In the genomic region with DNA sequence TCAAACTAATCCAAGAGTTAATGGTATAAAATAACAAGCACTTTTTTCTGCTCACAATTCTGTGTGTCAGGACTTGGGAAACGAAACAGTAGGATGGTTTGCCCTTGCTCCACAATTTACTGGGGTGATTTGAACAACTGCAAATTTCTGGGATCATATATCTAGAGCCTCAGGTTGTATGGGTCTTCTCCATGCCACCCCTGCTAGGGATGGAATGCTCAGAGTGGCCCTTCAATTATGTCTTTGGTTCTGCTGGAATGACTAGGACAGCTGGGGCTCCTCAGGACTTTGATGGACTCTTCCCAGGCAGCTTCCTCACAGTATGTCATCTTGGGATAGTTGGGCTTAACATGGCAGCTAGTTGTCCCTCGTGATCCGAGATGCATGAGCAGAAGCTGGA, we compare ENCODE assay signal across 28 cellular contexts.
"Had no signal": no experiment of that assay in that cellular context is flagged by ENCODE, and none has a peak within 500 bp of the region (broad histone marks: within the 10 kb centered on the region; RNA-seq: fewer than 3 reads in every experiment).

No MANE protein-coding gene starts in this region.

- H3K4me1 Mint-ChIP-seq: stimulated activated effector memory CD8-positive, alpha-beta T cell treated with anti-CD3 and anti-CD28 coated beads, Interleukin-12 subunit alpha, Interleukin-12 subunit beta, amount 100 ng/mL, for 72 hours; stimulated activated memory B cell treated with anti-CD40 and anti-IgM and Interleukin-4, amounts not matched to agents 10 μg/mL and 1 μg/mL and 100 μg/mL, for 72 hours; stimulated activated naive B cell treated with anti-CD40 and anti-IgM and Interleukin-4, amounts not matched to agents 10 μg/mL and 1 μg/mL and 100 μg/mL, for 72 hours; stimulated activated naive CD8-positive, alpha-beta T cell treated with anti-CD3 and anti-CD28 coated beads, Interleukin-15, amount 100 ng/mL, for 72 hours had no signal

- H3K9me3 ChIP-seq: stomach, suprapubic skin, testis, thoracic aorta, thyroid gland, tibial artery, tibial nerve, transverse colon, upper lobe of left lung, upper lobe of right lung, uterus, vagina had no signal

- H3K36me3 ChIP-seq: stomach, suprapubic skin, thoracic aorta, thyroid gland, tibial artery, tibial nerve, transverse colon, upper lobe of left lung, upper lobe of right lung, uterus, vagina had no signal

- H3K4me3 ChIP-seq: stomach, suprapubic skin, testis, thoracic aorta, thyroid gland, tibial artery, tibial nerve, transverse colon, upper lobe of left lung, upper lobe of right lung, uterus, vagina had no signal

- H3K27me3 Mint-ChIP-seq: stimulated activated memory B cell treated with anti-CD40 and anti-IgM and Interleukin-4, amounts not matched to agents 10 μg/mL and 1 μg/mL and 100 μg/mL, for 72 hours; stimulated activated naive B cell treated with anti-CD40 and anti-IgM and Interleukin-4, amounts not matched to agents 10 μg/mL and 1 μg/mL and 100 μg/mL, for 72 hours; stimulated activated naive CD8-positive, alpha-beta T cell treated with anti-CD3 and anti-CD28 coated beads, Interleukin-15, amount 100 ng/mL, for 72 hours; stimulated activated naive CD8-positive, alpha-beta T cell treated with anti-CD3 and anti-CD28 coated beads, Interleukin-15, Interleukin-2, amounts not matched to agents 100 ng/mL and 50 ng/mL, for 24 hours had no signal

- H3K27ac ChIP-seq: stomach, suprapubic skin, testis, thoracic aorta, thyroid gland, tibial artery, tibial nerve, transverse colon, upper lobe of left lung, upper lobe of right lung, uterus, vagina had no signal

- H3K27me3 ChIP-seq: stomach, suprapubic skin, testis, thyroid gland, tibial artery, tibial nerve, transverse colon, upper lobe of left lung, upper lobe of right lung, uterus, vagina had no signal

- H3K9me3 Mint-ChIP-seq: stimulated activated memory B cell treated with anti-CD40 and anti-IgM and Interleukin-4, amounts not matched to agents 10 μg/mL and 1 μg/mL and 100 μg/mL, for 72 hours; type B pancreatic cell had no signal

- H3K36me3 Mint-ChIP-seq: stimulated activated effector memory CD8-positive, alpha-beta T cell treated with anti-CD3 and anti-CD28 coated beads, Interleukin-12 subunit alpha, Interleukin-12 subunit beta, amount 100 ng/mL, for 72 hours; stimulated activated memory B cell treated with anti-CD40 and anti-IgM and Interleukin-4, amounts not matched to agents 10 μg/mL and 1 μg/mL and 100 μg/mL, for 72 hours; stimulated activated naive B cell treated with anti-CD40 and anti-IgM and Interleukin-4, amounts not matched to agents 10 μg/mL and 1 μg/mL and 100 μg/mL, for 72 hours; type B pancreatic cell had no signal

- H3K4me3 Mint-ChIP-seq: stimulated activated effector memory CD8-positive, alpha-beta T cell treated with anti-CD3 and anti-CD28 coated beads, Interleukin-12 subunit alpha, Interleukin-12 subunit beta, amount 100 ng/mL, for 72 hours; stimulated activated memory B cell treated with anti-CD40 and anti-IgM and Interleukin-4, amounts not matched to agents 10 μg/mL and 1 μg/mL and 100 μg/mL, for 72 hours; stimulated activated naive B cell treated with anti-CD40 and anti-IgM and Interleukin-4, amounts not matched to agents 10 μg/mL and 1 μg/mL and 100 μg/mL, for 72 hours; stimulated activated naive CD8-positive, alpha-beta T cell treated with anti-CD3 and anti-CD28 coated beads, Interleukin-15, amount 100 ng/mL, for 72 hours; stimulated activated naive CD8-positive, alpha-beta T cell treated with anti-CD3 and anti-CD28 coated beads, Interleukin-15, Interleukin-2, amounts not matched to agents 100 ng/mL and 50 ng/mL, for 24 hours; type B pancreatic cell had no signal

- H3K4me1 ChIP-seq: stomach, suprapubic skin, testis, thyroid gland, tibial artery, tibial nerve, transverse colon, upper lobe of left lung, upper lobe of right lung, uterus, vagina had no signal

- H3K27ac Mint-ChIP-seq: stimulated activated effector memory CD8-positive, alpha-beta T cell treated with anti-CD3 and anti-CD28 coated beads, Interleukin-12 subunit alpha, Interleukin-12 subunit beta, amount 100 ng/mL, for 72 hours; stimulated activated memory B cell treated with anti-CD40 and anti-IgM and Interleukin-4, amounts not matched to agents 10 μg/mL and 1 μg/mL and 100 μg/mL, for 72 hours; stimulated activated naive B cell treated with anti-CD40 and anti-IgM and Interleukin-4, amounts not matched to agents 10 μg/mL and 1 μg/mL and 100 μg/mL, for 72 hours; stimulated activated naive CD8-positive, alpha-beta T cell treated with anti-CD3 and anti-CD28 coated beads, Interleukin-15, amount 100 ng/mL, for 72 hours; stimulated activated naive CD8-positive, alpha-beta T cell treated with anti-CD3 and anti-CD28 coated beads, Interleukin-15, Interleukin-2, amounts not matched to agents 100 ng/mL and 50 ng/mL, for 24 hours; type B pancreatic cell had no signal

- DNase-seq: stimulated activated CD4-positive, alpha-beta T cell treated with anti-CD3 and anti-CD28 coated beads, Interleukin-2, amount 100 ng/mL, for 48 hours; stimulated activated CD4-positive, alpha-beta T cell treated with anti-CD3 and anti-CD28 coated beads, Interleukin-4, amount 100 ng/mL, for 1 hour; stimulated activated CD4-positive, alpha-beta T cell treated with anti-CD3 and anti-CD28 coated beads, Interleukin-4, amount 100 ng/mL, for 24 hours; stimulated activated CD4-positive, alpha-beta T cell treated with anti-CD3 and anti-CD28 coated beads, Interleukin-4, amount 100 ng/mL, for 4 hours; stimulated activated CD8-positive, alpha-beta memory T cell treated with anti-CD3 and anti-CD28 coated beads, Interleukin-4, amount 100 ng/mL, for 48 hours; stimulated activated naive B cell treated with anti-CD40 and anti-IgM and Interleukin-4, amounts not matched to agents 10 μg/mL and 1 μg/mL and 100 μg/mL, for 72 hours; stimulated activated naive CD4-positive, alpha-beta T cell; stimulated activated naive CD4-positive, alpha-beta T cell treated with Interleukin-2 at 50 U/mL for 16 hours; stimulated activated naive CD8-positive, alpha-beta T cell treated with anti-CD3 and anti-CD28 coated beads, Interleukin-15, amount 100 ng/mL, for 72 hours; stimulated activated naive CD8-positive, alpha-beta T cell treated with anti-CD3 and anti-CD28 coated beads, Interleukin-15, Interleukin-2, amounts not matched to agents 100 U/mL and 50 U/mL, for 24 hours; stomach; substantia nigra; testis; thyroid gland; tibial artery; transverse colon; trophoblast cell; upper lobe of left lung; upper lobe of right lung; uterus had no signal
